In genomic region chr20:50012282-50013263, GRCh38 we compare ENCODE assay signal across 1 cellular context.
TF ChIP-seq lines count a peak whose summit lies in the region.

No MANE protein-coding gene starts in this region.

TF ChIP-seq in K562, 482 proteins besides CTCF, POLR2A, EP300 and RAD21 (continued from another document and continues in another):
- peak in 1 of 2 experiments; percentile 37; a peak in 2 of 4 replicates for TF ChIP-seq MNT (conservative IDR thresholded peaks at IDR 0.05)
- no peak for TF ChIP-seq ZSCAN32 (CRISPR knock-in tag; IDR thresholded peaks at IDR 0.05)
- TF ChIP-seq SMARCE1 (IDR thresholded peaks at IDR 0.05): peak; percentile 92
- TF ChIP-seq NR0B1 (IDR thresholded peaks at IDR 0.05; ENCODE audit: partially characterized antibody): no peak
- no peak for TF ChIP-seq ZNF41 (CRISPR knock-in tag; conservative IDR thresholded peaks at IDR 0.05)
- TF ChIP-seq SREBF2 (CRISPR knock-in tag; IDR thresholded peaks at IDR 0.05): no peak
- no peak for TF ChIP-seq ZNF785 (CRISPR knock-in tag; IDR thresholded peaks at IDR 0.05)
- TF ChIP-seq AFF1 (IDR thresholded peaks at IDR 0.05; ENCODE audit: low read depth in 1 of 2, partially characterized antibody in 2 of 2): no peak
- TF ChIP-seq HLTF (IDR thresholded peaks at IDR 0.05): no peak
- no peak for TF ChIP-seq ZNF584 (CRISPR knock-in tag; IDR thresholded peaks at IDR 0.05; ENCODE audit: low read depth)
- TF ChIP-seq E2F3 (CRISPR knock-in tag; IDR thresholded peaks at IDR 0.05): no peak
- no peak for TF ChIP-seq GABPB2 (CRISPR knock-in tag; conservative IDR thresholded peaks at IDR 0.05)
- TF ChIP-seq BMI1 (IDR thresholded peaks at IDR 0.05; ENCODE audit: low read length): no peak
- no peak for TF ChIP-seq TRIM28 (IDR thresholded peaks at IDR 0.05)
- no peak for TF ChIP-seq DNMT1 (IDR thresholded peaks at IDR 0.05)
- no peak for TF ChIP-seq NONO (IDR thresholded peaks at IDR 0.05; ENCODE audit: low read depth in 2 of 2, low read length in 1 of 2)
- TF ChIP-seq STAT6 (CRISPR knock-in tag; IDR thresholded peaks at IDR 0.05): no peak
- peak; percentile 83 for TF ChIP-seq MTA1 (IDR thresholded peaks at IDR 0.05; ENCODE audit: borderline replicate concordance)
- no peak for TF ChIP-seq BRF2 (IDR thresholded peaks at IDR 0.05; ENCODE audit: borderline replicate concordance, insufficient read depth, insufficient read length)
- no peak for TF ChIP-seq SMARCA5 (IDR thresholded peaks at IDR 0.05)
- TF ChIP-seq KDM2B (CRISPR knock-in tag; IDR thresholded peaks at IDR 0.05): no peak
- no peak for TF ChIP-seq GABPA (tag; conservative IDR thresholded peaks at IDR 0.05; ENCODE audit: low read depth)
- no peak for TF ChIP-seq ZFP1 (CRISPR knock-in tag; IDR thresholded peaks at IDR 0.05)
- TF ChIP-seq CCAR2 (IDR thresholded peaks at IDR 0.05; ENCODE audit: low read depth, low read length): no peak
- TF ChIP-seq ZFP36 (IDR thresholded peaks at IDR 0.05; ENCODE audit: low read depth, low read length, partially characterized antibody): no peak
- TF ChIP-seq NCOA1 (IDR thresholded peaks at IDR 0.05; ENCODE audit: low read depth): peak; percentile 70
- TF ChIP-seq E2F4 (CRISPR knock-in tag; IDR thresholded peaks at IDR 0.05; ENCODE audit: low read depth): no peak
- TF ChIP-seq ZBTB5 (IDR thresholded peaks at IDR 0.05): no peak
- 0 out of 2 replicates have a peak, but pooled peaks have one; percentile 36 for TF ChIP-seq ETV1 (tag; conservative IDR thresholded peaks at IDR 0.05; ENCODE audit: low read depth)
- TF ChIP-seq ELF4 (CRISPR knock-in tag; IDR thresholded peaks at IDR 0.05): no peak
- TF ChIP-seq HOXB6 (CRISPR knock-in tag; IDR thresholded peaks at IDR 0.05; ENCODE audit: borderline replicate concordance): no peak
- TF ChIP-seq ZNF444 (CRISPR knock-in tag; IDR thresholded peaks at IDR 0.05): no peak
- TF ChIP-seq STAT5B (CRISPR knock-in tag; IDR thresholded peaks at IDR 0.05): no peak
- TF ChIP-seq ZNF121 (CRISPR knock-in tag; conservative IDR thresholded peaks at IDR 0.05): no peak
- no peak for TF ChIP-seq ZNF253 (CRISPR knock-in tag; conservative IDR thresholded peaks at IDR 0.05)
- no peak; the same call in 1 of the 2 replicates for TF ChIP-seq GATAD2B (IDR thresholded peaks at IDR 0.05; ENCODE audit: borderline replicate concordance)
- TF ChIP-seq ZNF507 (tag; conservative IDR thresholded peaks at IDR 0.05): no peak
- TF ChIP-seq ZNF277 (CRISPR knock-in tag; IDR thresholded peaks at IDR 0.05; ENCODE audit: borderline replicate concordance): no peak
- no peak for TF ChIP-seq EHMT2 (IDR thresholded peaks at IDR 0.05)
- no peak for TF ChIP-seq POLR2H (tag; IDR thresholded peaks at IDR 0.05; ENCODE audit: low read depth)
- no peak for TF ChIP-seq KHSRP (IDR thresholded peaks at IDR 0.05)
- TF ChIP-seq ZNF165 (CRISPR knock-in tag; IDR thresholded peaks at IDR 0.05; ENCODE audit: borderline replicate concordance): no peak
- no peak for TF ChIP-seq SRSF9 (IDR thresholded peaks at IDR 0.05; ENCODE audit: borderline replicate concordance, low read depth, low read length)
- no peak for TF ChIP-seq FIP1L1 (IDR thresholded peaks at IDR 0.05; ENCODE audit: low read depth, low read length, poor library complexity, severe bottlenecking)
- peak; percentile 93 for TF ChIP-seq ARID1B (IDR thresholded peaks at IDR 0.05)
- no peak for TF ChIP-seq CREM (IDR thresholded peaks at IDR 0.05; ENCODE audit: low read depth)
- TF ChIP-seq SFPQ (IDR thresholded peaks at IDR 0.05; ENCODE audit: low read depth, low read length): no peak
- peak; percentile 58 for TF ChIP-seq RBFOX2 (IDR thresholded peaks at IDR 0.05; ENCODE audit: low read depth, low read length)
